In genomic region chr6:361411-362132, GRCh38 we compare ENCODE assay signal across 23 cellular contexts. TPM values are rescaled to one million over a fixed set of nuclear protein-coding genes. Genes with fewer than 3 reads are reported as not detected.
"Had no signal": no experiment of that assay in that cellular context is flagged by ENCODE, and none has a peak within 500 bp of the region (broad histone marks: within the 10 kb centered on the region; RNA-seq: fewer than 3 reads in every experiment).

No MANE protein-coding gene starts in this region.

- DNase-seq: activated CD4-positive, alpha-beta T cell treated with anti-CD3 and anti-CD28 coated beads for 36 hours; activated CD4-positive, alpha-beta T cell treated with anti-CD3 and anti-CD28 coated beads, Interleukin-2, amount 50 U/mL, for 4 hours; activated CD8-positive, alpha-beta memory T cell treated with anti-CD3 and anti-CD28 coated beads, Interleukin-2, amount 50 U/mL, for 48 hours; activated naive CD4-positive, alpha-beta T cell; activated naive CD8-positive, alpha-beta T cell treated with anti-CD3 and anti-CD28 coated beads for 36 hours; activated T-cell treated with anti-CD3 and anti-CD28 coated beads, Interleukin-2, amount 50 U/mL, for 4 hours; central memory CD4-positive, alpha-beta T cell; colonic mucosa; immature natural killer cell; kidney glomerular epithelial cell; mammary epithelial cell; stimulated activated CD4-positive, alpha-beta T cell treated with anti-CD3 and anti-CD28 coated beads, Interleukin-1b, Interleukin-23, amount 100 ng/mL, for 48 hours; T1000; testis; trophoblast cell; uterus had no signal

- H3K27ac Mint-ChIP-seq: activated CD4-positive, alpha-beta T cell treated with anti-CD3 and anti-CD28 coated beads for 36 hours; activated naive CD8-positive, alpha-beta T cell treated with anti-CD3 and anti-CD28 coated beads for 36 hours; activated T-helper 2 cell treated with anti-CD3 and anti-CD28 coated beads, Interferon-gamma antibody, Interleukin-2, Interleukin-4, amounts not matched to agents 10 μg/mL and 5 μg/mL and 100 μg/mL, durations not matched to agents 14 hours and 24 hours and 36 hours; T-helper 1 cell treated with Interleukin-12 subunit alpha and Interleukin-12 subunit beta and Interleukin-4 antibody, amounts not matched to agents 30 μg/mL and 1 μg/mL, for 36 hours; WTC11 had no signal

- H3K27me3 ChIP-seq: colonic mucosa, pancreas, testis, uterus had no signal

- H3K4me3 Mint-ChIP-seq: activated CD4-positive, alpha-beta T cell treated with anti-CD3 and anti-CD28 coated beads for 36 hours; activated naive CD8-positive, alpha-beta T cell treated with anti-CD3 and anti-CD28 coated beads for 36 hours; activated T-cell treated with anti-CD3 and anti-CD28 coated beads, Interleukin-2, amount 50 U/mL, for 4 hours; immature natural killer cell; nephron; T-helper 1 cell treated with Interleukin-12 subunit alpha and Interleukin-12 subunit beta and Interleukin-4 antibody, amounts not matched to agents 30 μg/mL and 1 μg/mL, for 36 hours; WTC11 had no signal

- ATAC-seq: activated CD4-positive, alpha-beta T cell treated with anti-CD3 and anti-CD28 coated beads for 36 hours; activated T-cell treated with anti-CD3 and anti-CD28 coated beads, Interleukin-2, amount 50 U/mL, for 4 hours; pancreas; WTC11 had no signal

- FAIRE-seq: astrocyte, pancreas had no signal

- H3K9me3 Mint-ChIP-seq: activated T-helper 2 cell treated with anti-CD3 and anti-CD28 coated beads, Interferon-gamma antibody, Interleukin-2, Interleukin-4, amounts not matched to agents 10 μg/mL and 5 μg/mL and 100 μg/mL, durations not matched to agents 14 hours and 24 hours and 36 hours had no signal

- H3K27ac ChIP-seq: colonic mucosa, left ventricle myocardium inferior, pancreas, testis, uterus had no signal

- H3K36me3 ChIP-seq: colonic mucosa, left ventricle myocardium inferior, pancreas, uterus had no signal

- H3K4me3 ChIP-seq: colonic mucosa, left ventricle myocardium inferior, pancreas, testis, uterus had no signal

- H3K4me1 ChIP-seq: colonic mucosa, pancreas, testis, uterus had no signal

- H3K4me1 Mint-ChIP-seq: WTC11 had no signal

- H3K9me3 ChIP-seq: pancreas, testis, uterus had no signal

- H3K27me3 Mint-ChIP-seq: activated CD4-positive, alpha-beta T cell treated with anti-CD3 and anti-CD28 coated beads for 36 hours; activated naive CD8-positive, alpha-beta T cell treated with anti-CD3 and anti-CD28 coated beads for 36 hours had no signal

RNA-seq across cellular contexts. Expression of gene IRF4, which starts 30.0 kb away (rescaled TPM):
- total RNA-seq: mammary epithelial cell had no signal
